ENCODE assay signal across 29 cellular contexts in genomic region chr6:163291622-163292021, GRCh38.
DNase-seq lines count a peak whose midpoint lies in the region; ATAC-seq, FAIRE-seq and TF ChIP-seq lines count a peak whose summit lies in the region.
"Had no signal": no experiment of that assay in that cellular context is flagged by ENCODE, and none has a peak within 500 bp of the region (broad histone marks: within the 10 kb centered on the region; RNA-seq: fewer than 3 reads in every experiment).

No MANE protein-coding gene starts in this region.

- H3K9me3 Mint-ChIP-seq in nephron = no peaks in the 10 kb centered on the region
- no peaks in the 10 kb centered on the region for H3K9me3 Mint-ChIP-seq in effector memory CD8-positive, alpha-beta T cell
- H3K9me3 Mint-ChIP-seq: activated CD4-positive, alpha-beta T cell treated with anti-CD3 and anti-CD28 coated beads, Interleukin-2, amount 10 ng/mL, durations not matched to agents 7 days and 5 days; activated naive CD4-positive, alpha-beta T cell treated with anti-CD3 and anti-CD28 coated beads, Interleukin-2, amount 50 U/mL, for 72 hours; CD8-positive, alpha-beta memory T cell; WTC11 had no signal

- no TSS peak for BruUV-seq in endothelial cell of umbilical vein (replicated peaks; lab: Mats Ljungman, UMichigan)

- TF ChIP-seq CTCF in AG10803 (conservative IDR thresholded peaks at IDR 0.05; ENCODE audit: low read length) (no peak), endothelial cell of umbilical vein (IDR thresholded peaks at IDR 0.05; ENCODE audit: extremely low read depth in 1 of 2, insufficient read depth in 1 of 2, low read depth in 1 of 2, low read length in 2 of 2) (no peak), nephron (IDR thresholded peaks at IDR 0.05; ENCODE audit: unreplicated experiment in 3 of 3) (no peak), coronary artery (IDR thresholded peaks at IDR 0.05) (no peak)

- H3K4me2 ChIP-seq in endothelial cell of umbilical vein (ENCODE audit: insufficient read depth, low read length) = peak overlapping the region; percentile 23

- H3K4me1 ChIP-seq in endothelial cell of umbilical vein (ENCODE audit: control insufficient read depth, extremely low read depth, insufficient read depth, low read length) = peaks cover 10% of the 10 kb centered on the region
- H3K4me1 ChIP-seq: colonic mucosa, tibial nerve had no signal

- DNase-seq in AG10803 (ENCODE audit: low read depth) = peak; percentile 1
- peak; percentile 69 for DNase-seq in M059J (ENCODE audit: low read depth)
- peak; percentile 67 for DNase-seq in endothelial cell of umbilical vein (ENCODE audit: low read depth, low spot score)
- DNase-seq in coronary artery (ENCODE audit: low spot score) = no peak
- DNase-seq in NCI-H446 treated with DMSO at 0.1 percent for 48 hours (lab: John Stamatoyannopoulos, UW) = no peak
- DNase-seq in effector memory CD8-positive, alpha-beta T cell = no peak
- DNase-seq: ACHN; activated CD4-positive, alpha-beta T cell treated with anti-CD3 and anti-CD28 coated beads, Interleukin-2, amount 10 ng/mL, durations not matched to agents 7 days and 5 days; activated effector memory CD4-positive, alpha-beta T cell treated with Interleukin-2 at 50 U/mL for 16 hours; anterior cingulate cortex; CD8-positive, alpha-beta memory T cell; colonic mucosa; DMS 273 treated with DMSO at 0.1 percent for 48 hours; effector memory CD4-positive, alpha-beta T cell; erythroblast; foreskin melanocyte; mammary epithelial cell; NCI-H1048; NK-92 treated with Interleukin-12 subunit alpha and Interleukin-12 subunit beta, amount 100 ng/mL, for 24 hours; ovary; retina; stimulated activated CD4-positive, alpha-beta T cell treated with anti-CD3 and anti-CD28 coated beads, Interleukin-4, amount 100 ng/mL, for 1 hour had no signal

- H3K9ac ChIP-seq in endothelial cell of umbilical vein (replicated peaks; ENCODE audit: extremely low read depth, insufficient read depth, low read length) = no peak overlapping the region

- H2AFZ ChIP-seq in endothelial cell of umbilical vein (ENCODE audit: low read depth, low read length) = peak overlapping the region; percentile 15

- ATAC-seq in effector memory CD8-positive, alpha-beta T cell (replicated peaks) = no peak
- no peak for ATAC-seq in GM18907 (IDR thresholded peaks at IDR 0.05; ENCODE audit: unreplicated experiment)
- ATAC-seq: activated naive CD4-positive, alpha-beta T cell treated with anti-CD3 and anti-CD28 coated beads, Interleukin-2, amount 50 U/mL, for 72 hours; WTC11 had no signal

- no peaks in the 10 kb centered on the region for H3K27me3 ChIP-seq in endothelial cell of umbilical vein (ENCODE audit: control insufficient read depth in 2 of 2, insufficient read depth in 2 of 2, low read length in 2 of 2)
- H3K27me3 ChIP-seq: colonic mucosa, ovary, tibial nerve had no signal

- CTCF ChIA-PET in endothelial cell of umbilical vein (lab: Charles Lee) = interaction anchor here (1.0 to 1.3 kb wide), 7 partner anchors 10 to 125 kb away, joined by 3 to 6 read pairs (median 5); no protein-coding TSS in a partner anchor

- H3K36me3 ChIP-seq in endothelial cell of umbilical vein (ENCODE audit: control insufficient read depth in 2 of 2, extremely low read depth in 1 of 2, insufficient read depth in 2 of 2, low read length in 2 of 2) = no peaks in the 10 kb centered on the region
- H3K36me3 ChIP-seq: colonic mucosa, ovary, tibial nerve had no signal

- H3K27me3 Mint-ChIP-seq in nephron (ENCODE audit: low read depth) = peaks cover 5% of the 10 kb centered on the region
- H3K27me3 Mint-ChIP-seq in effector memory CD8-positive, alpha-beta T cell = peaks cover 10 to 12% of the 10 kb centered on the region in 2 donors
- H3K27me3 Mint-ChIP-seq: activated CD4-positive, alpha-beta T cell treated with anti-CD3 and anti-CD28 coated beads, Interleukin-2, amount 10 ng/mL, durations not matched to agents 7 days and 5 days had no signal

- H3K27ac ChIP-seq in endothelial cell of umbilical vein (ENCODE audit: insufficient read depth, low read depth, low read length) (peak overlapping the region; percentile 25), coronary artery (no peak overlapping the region)
- H3K27ac ChIP-seq: colonic mucosa, ovary, SK-N-MC, tibial nerve had no signal

- no peak for TF ChIP-seq POLR2A in endothelial cell of umbilical vein (IDR thresholded peaks at IDR 0.05; ENCODE audit: low read depth, low read length)

- peak overlapping the region in 2 of 3 experiments; percentile 5 to 32 for H3K27ac Mint-ChIP-seq in nephron
- H3K27ac Mint-ChIP-seq in effector memory CD8-positive, alpha-beta T cell = no peak overlapping the region
- H3K27ac Mint-ChIP-seq: activated CD4-positive, alpha-beta T cell treated with anti-CD3 and anti-CD28 coated beads, Interleukin-2, amount 10 ng/mL, durations not matched to agents 7 days and 5 days; activated naive CD4-positive, alpha-beta T cell treated with anti-CD3 and anti-CD28 coated beads, Interleukin-2, amount 50 U/mL, for 72 hours; WTC11 had no signal

- H3K79me2 ChIP-seq in endothelial cell of umbilical vein (ENCODE audit: control insufficient read depth, insufficient read depth, low read length) = no peaks in the 10 kb centered on the region

- H3K36me3 Mint-ChIP-seq in nephron (ENCODE audit: low read depth) = no peaks in the 10 kb centered on the region
- H3K36me3 Mint-ChIP-seq in effector memory CD8-positive, alpha-beta T cell (ENCODE audit: insufficient read depth) = no peaks in the 10 kb centered on the region
- H3K36me3 Mint-ChIP-seq: activated naive CD4-positive, alpha-beta T cell treated with anti-CD3 and anti-CD28 coated beads, Interleukin-2, amount 50 U/mL, for 72 hours; CD8-positive, alpha-beta memory T cell; WTC11 had no signal

- H4K20me1 ChIP-seq in endothelial cell of umbilical vein (replicated peaks; ENCODE audit: control insufficient read depth, extremely low read depth, insufficient read depth, low read length) = no peaks in the 10 kb centered on the region

- intact Hi-C loops in endothelial cell of umbilical vein (cut with micrococcal nuclease) = loop anchor here (1.0 to 2.0 kb wide), 2 partner anchors 17 to 44 kb away; no protein-coding TSS in a partner anchor

- dilution Hi-C loops in endothelial cell of umbilical vein (cut with MboI; ENCODE audit: extremely low pct_ligation_motif_present, low sequenced_read_pairs) = no loop called here

- POLR2A ChIA-PET in endothelial cell of umbilical vein (lab: Charles Lee) = no interaction called here

- H3K4me3 ChIP-seq in AG10803 (ENCODE audit: low read length) = no peak overlapping the region
- H3K4me3 ChIP-seq in endothelial cell of umbilical vein (replicated peaks in 1 of 3; ENCODE audit: insufficient read depth in 1 of 3, low read depth in 1 of 3, low read length in 3 of 3) = no peak overlapping the region
- H3K4me3 ChIP-seq in coronary artery = no peak overlapping the region
- H3K4me3 ChIP-seq: colonic mucosa, ovary, SK-N-MC, tibial nerve had no signal

- H3K9me1 ChIP-seq in endothelial cell of umbilical vein (replicated peaks; ENCODE audit: control insufficient read depth, extremely low read depth, insufficient read depth, low read length) = no peaks in the 10 kb centered on the region

- H3K9me3 ChIP-seq in endothelial cell of umbilical vein (replicated peaks; ENCODE audit: control insufficient read depth, insufficient read depth, low read length) = no peaks in the 10 kb centered on the region
- H3K9me3 ChIP-seq: colonic mucosa, ovary, tibial nerve had no signal

- H3K4me3 Mint-ChIP-seq in nephron = no peak overlapping the region
- H3K4me3 Mint-ChIP-seq in effector memory CD8-positive, alpha-beta T cell = no peak overlapping the region
- H3K4me3 Mint-ChIP-seq: activated CD4-positive, alpha-beta T cell treated with anti-CD3 and anti-CD28 coated beads, Interleukin-2, amount 10 ng/mL, durations not matched to agents 7 days and 5 days; CD8-positive, alpha-beta memory T cell; WTC11 had no signal

- peak; percentile 97 for FAIRE-seq in endothelial cell of umbilical vein (lab: Jason Lieb, UNC)
- FAIRE-seq: GM12891 had no signal

- peaks cover 16% of the 10 kb centered on the region for H3K4me1 Mint-ChIP-seq in nephron
- no peaks in the 10 kb centered on the region for H3K4me1 Mint-ChIP-seq in effector memory CD8-positive, alpha-beta T cell (ENCODE audit: low read depth in 2 of 2)
- H3K4me1 Mint-ChIP-seq: activated CD4-positive, alpha-beta T cell treated with anti-CD3 and anti-CD28 coated beads, Interleukin-2, amount 10 ng/mL, durations not matched to agents 7 days and 5 days; CD8-positive, alpha-beta memory T cell had no signal

TF ChIP-seq in endothelial cell of umbilical vein, 7 proteins besides CTCF, POLR2A, EP300 and RAD21:
- TF ChIP-seq FOS (IDR thresholded peaks at IDR 0.05; ENCODE audit: borderline replicate concordance, insufficient read depth, low read length) (peak; percentile 92), POLR2AphosphoS5 (IDR thresholded peaks at IDR 0.05; ENCODE audit: insufficient read depth, low read depth, low read length) (no peak), JUN (IDR thresholded peaks at IDR 0.05; ENCODE audit: borderline replicate concordance, insufficient read depth, insufficient read length, low read depth) (peak; percentile 22), GATA2 (IDR thresholded peaks at IDR 0.05; ENCODE audit: insufficient read depth, insufficient read length, low read depth, low read length) (peak; percentile 48), EZH2 (IDR thresholded peaks at IDR 0.05; ENCODE audit: borderline replicate concordance, low read depth, low read length, severe bottlenecking) (no peak), MYC (IDR thresholded peaks at IDR 0.05; ENCODE audit: low read depth, low read length) (no peak)

Comparison
In these comparisons a context has a peak if more than half of its experiments do, and no peak if none do; other contexts are left out.
1. DNase-seq: peak in AG10803 (single experiment), M059J (single experiment) and endothelial cell of umbilical vein (single experiment); none in coronary artery (single experiment), NCI-H446 treated with DMSO at 0.1 percent for 48 hours (single experiment) and effector memory CD8-positive, alpha-beta T cell (0 of 3).
2. H3K27ac Mint-ChIP-seq: peak in nephron (2 of 3); none in effector memory CD8-positive, alpha-beta T cell (0 of 2).